ENCODE assay signal across 1 cellular context in the genomic region with DNA sequence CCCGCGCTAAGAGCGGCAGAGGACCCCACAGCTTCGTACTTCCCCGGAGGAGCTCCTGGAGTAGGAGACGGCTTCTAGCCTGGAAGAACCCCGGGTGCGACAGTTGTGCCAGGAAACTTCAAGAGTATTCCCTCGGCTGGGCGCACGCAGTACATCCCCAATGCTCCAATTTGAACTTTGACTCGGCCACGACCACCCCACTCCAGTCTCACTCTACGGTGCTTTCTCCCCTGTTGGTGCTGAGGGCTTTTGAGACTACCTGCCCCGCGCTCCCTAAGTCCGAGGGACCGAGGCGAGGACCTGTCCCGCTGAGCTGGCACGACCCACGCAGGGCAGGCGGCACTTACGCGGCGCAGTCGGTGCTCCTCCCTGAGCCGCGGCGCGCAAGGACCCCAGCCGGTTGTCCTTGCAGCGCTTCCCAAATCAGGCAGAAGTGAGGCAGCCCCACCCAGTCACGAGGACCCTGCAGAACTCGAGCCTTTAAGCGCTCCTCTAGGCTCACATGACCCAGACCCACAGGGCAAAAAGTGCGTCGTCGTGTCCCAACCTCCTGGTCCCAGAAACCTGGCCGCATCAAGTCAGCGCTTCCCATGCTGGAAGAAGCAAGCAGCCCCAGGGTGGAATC.
TF ChIP-seq lines count a peak whose summit lies in the region.

TSS of gene CPVL (minus strand) at position 456 of the 625 bp plus-strand sequence. CDS start 25,476 bp downstream, outside the sequence.

TF ChIP-seq in WTC11, 78 proteins besides CTCF, POLR2A, EP300 and RAD21 (continued from another document):
- TF ChIP-seq, protein P1, sequence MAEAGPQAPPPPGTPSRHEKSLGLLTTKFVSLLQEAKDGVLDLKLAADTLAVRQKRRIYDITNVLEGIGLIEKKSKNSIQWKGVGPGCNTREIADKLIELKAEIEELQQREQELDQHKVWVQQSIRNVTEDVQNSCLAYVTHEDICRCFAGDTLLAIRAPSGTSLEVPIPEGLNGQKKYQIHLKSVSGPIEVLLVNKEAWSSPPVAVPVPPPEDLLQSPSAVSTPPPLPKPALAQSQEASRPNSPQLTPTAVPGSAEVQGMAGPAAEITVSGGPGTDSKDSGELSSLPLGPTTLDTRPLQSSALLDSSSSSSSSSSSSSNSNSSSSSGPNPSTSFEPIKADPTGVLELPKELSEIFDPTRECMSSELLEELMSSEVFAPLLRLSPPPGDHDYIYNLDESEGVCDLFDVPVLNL (CRISPR knock-in tag; IDR thresholded peaks at IDR 0.05; ENCODE audit: borderline replicate concordance, low read depth), result no peak
- peak; percentile 12; the same call in 1 of the 2 replicates for TF ChIP-seq GABPB1 (CRISPR knock-in tag; IDR thresholded peaks at IDR 0.05)
- TF ChIP-seq ZNF416 (CRISPR knock-in tag; IDR thresholded peaks at IDR 0.05), result no peak
- TF ChIP-seq HMGXB4 (CRISPR knock-in tag; IDR thresholded peaks at IDR 0.05), result 0 out of 2 replicates have a peak, but pooled peaks have one; percentile 19
- TF ChIP-seq GRHL2 (CRISPR knock-in tag; IDR thresholded peaks at IDR 0.05; ENCODE audit: insufficient replicate concordance, severe bottlenecking), result no peak
- peak; percentile 73 for TF ChIP-seq FOXK1 (CRISPR knock-in tag; IDR thresholded peaks at IDR 0.05)
- 0 out of 2 replicates have a peak, but pooled peaks have one; percentile 42 for TF ChIP-seq NFE2L1 (CRISPR knock-in tag; IDR thresholded peaks at IDR 0.05)
- TF ChIP-seq AR (CRISPR knock-in tag; IDR thresholded peaks at IDR 0.05), result no peak
- TF ChIP-seq RELA (CRISPR knock-in tag; IDR thresholded peaks at IDR 0.05; ENCODE audit: borderline replicate concordance), result no peak
- TF ChIP-seq HMGA2 (CRISPR knock-in tag; IDR thresholded peaks at IDR 0.05), result no peak
- peak; percentile 75; the same call in 1 of the 2 replicates for TF ChIP-seq ZNF232 (CRISPR knock-in tag; IDR thresholded peaks at IDR 0.05)
- TF ChIP-seq KAT7 (CRISPR knock-in tag; IDR thresholded peaks at IDR 0.05; ENCODE audit: borderline replicate concordance), result 0 out of 2 replicates have a peak, but pooled peaks have one; percentile 63
- no peak for TF ChIP-seq OVOL2 (CRISPR knock-in tag; IDR thresholded peaks at IDR 0.05; ENCODE audit: borderline replicate concordance)
